ENCODE assay signal across 1 cellular context in the genomic region with DNA sequence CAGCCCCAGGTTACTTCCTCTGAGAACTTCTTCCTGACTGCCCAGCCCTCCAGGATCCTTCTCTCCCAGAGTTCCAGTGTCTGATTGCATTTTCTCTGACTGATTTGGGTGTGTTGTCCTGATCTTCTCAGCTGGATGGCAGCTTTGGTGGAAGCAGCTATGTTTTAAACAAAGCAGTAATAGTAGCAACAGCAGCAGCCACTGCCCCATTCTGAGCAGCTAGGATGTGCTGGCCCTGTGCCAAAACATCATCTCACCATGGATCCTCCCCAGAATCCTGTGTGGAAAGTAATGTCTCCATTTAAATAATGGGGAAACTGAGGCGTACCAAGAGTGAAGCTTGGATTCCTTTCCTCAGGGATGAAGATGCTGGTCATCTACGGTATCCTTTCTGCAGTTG.
TF ChIP-seq lines count a peak whose summit lies in the region.

No MANE protein-coding gene starts in this region.

TF ChIP-seq in HEK293, 187 proteins besides CTCF, POLR2A, EP300 and RAD21 (continued from another document and continues in another):
- TF ChIP-seq ZNF16 (tag by site-specific recombination; IDR thresholded peaks at IDR 0.05; ENCODE audit: low read depth) (no peak), ZSCAN30 (tag by site-specific recombination; IDR thresholded peaks at IDR 0.05) (0 out of 2 replicates have a peak, but pooled peaks have one; percentile 36), MZF1 (tag by site-specific recombination; IDR thresholded peaks at IDR 0.05; ENCODE audit: borderline replicate concordance) (no peak; the same call in 1 of the 2 replicates), KLF10 (tag by site-specific recombination; IDR thresholded peaks at IDR 0.05) (peak; percentile 65; the same call in 1 of the 2 replicates), REPIN1 (tag by site-specific recombination; IDR thresholded peaks at IDR 0.05; ENCODE audit: low read depth) (no peak), GLI2 (tag by site-specific recombination; IDR thresholded peaks at IDR 0.05; ENCODE audit: borderline replicate concordance, low read depth) (no peak), ZNF830 (tag by site-specific recombination; IDR thresholded peaks at IDR 0.05; ENCODE audit: low read depth) (no peak), OSR2 (tag by site-specific recombination; IDR thresholded peaks at IDR 0.05) (peak; percentile 70; the same call in 1 of the 2 replicates), ZNF670 (tag by site-specific recombination; IDR thresholded peaks at IDR 0.05; ENCODE audit: low read depth) (no peak), ZFP37 (tag by site-specific recombination; IDR thresholded peaks at IDR 0.05) (no peak), ZNF549 (tag by site-specific recombination; IDR thresholded peaks at IDR 0.05) (no peak), ZIC2 (tag by site-specific recombination; IDR thresholded peaks at IDR 0.05) (peak; percentile 78), ZNF302 (tag by site-specific recombination; IDR thresholded peaks at IDR 0.05; ENCODE audit: low read depth) (no peak), ZNF48 (tag by site-specific recombination; IDR thresholded peaks at IDR 0.05) (no peak), ZNF596 (tag by site-specific recombination; IDR thresholded peaks at IDR 0.05) (no peak), ZNF184 (tag by site-specific recombination; IDR thresholded peaks at IDR 0.05) (peak; percentile 92), ZNF560 (tag by site-specific recombination; IDR thresholded peaks at IDR 0.05; ENCODE audit: borderline replicate concordance) (no peak), ZNF112 (tag by site-specific recombination; IDR thresholded peaks at IDR 0.05) (peak; percentile 81), ZEB2 (tag by site-specific recombination; IDR thresholded peaks at IDR 0.05) (0 out of 2 replicates have a peak, but pooled peaks have one; percentile 18), ZBTB7A (tag by site-specific recombination; IDR thresholded peaks at IDR 0.05; ENCODE audit: low read depth) (no peak), ZNF311 (tag by site-specific recombination; IDR thresholded peaks at IDR 0.05; ENCODE audit: borderline replicate concordance) (no peak), ZNF202 (tag by site-specific recombination; IDR thresholded peaks at IDR 0.05; ENCODE audit: borderline replicate concordance) (no peak), IKZF3 (tag by site-specific recombination; IDR thresholded peaks at IDR 0.05) (peak; percentile 72; the same call in 1 of the 2 replicates), ZNF510 (tag by site-specific recombination; IDR thresholded peaks at IDR 0.05; ENCODE audit: insufficient replicate concordance) (no peak), ZFP3 (tag by site-specific recombination; IDR thresholded peaks at IDR 0.05; ENCODE audit: low read depth) (no peak), ZNF266 (tag by site-specific recombination; IDR thresholded peaks at IDR 0.05; ENCODE audit: low read depth) (no peak), ZBTB20 (tag by site-specific recombination; IDR thresholded peaks at IDR 0.05) (no peak), BCL11A (tag by site-specific recombination; IDR thresholded peaks at IDR 0.05; ENCODE audit: low read depth) (no peak), ZBTB8A (tag by site-specific recombination; IDR thresholded peaks at IDR 0.05) (0 out of 2 replicates have a peak, but pooled peaks have one; percentile 35), ZNF114 (tag by site-specific recombination; IDR thresholded peaks at IDR 0.05) (no peak), KLF16 (tag by site-specific recombination; IDR thresholded peaks at IDR 0.05) (no peak), ZNF654 (tag by site-specific recombination; IDR thresholded peaks at IDR 0.05; ENCODE audit: low read depth) (no peak), SCRT1 (tag by site-specific recombination; IDR thresholded peaks at IDR 0.05; ENCODE audit: borderline replicate concordance) (no peak), ZBTB17 (tag by site-specific recombination; IDR thresholded peaks at IDR 0.05) (peak; percentile 19), ZBTB1 (tag by site-specific recombination; IDR thresholded peaks at IDR 0.05) (no peak), YY1 (tag by site-specific recombination; IDR thresholded peaks at IDR 0.05) (no peak), ZNF561 (tag by site-specific recombination; IDR thresholded peaks at IDR 0.05; ENCODE audit: borderline replicate concordance) (0 out of 2 replicates have a peak, but pooled peaks have one; percentile 38), TCF7L2 (IDR thresholded peaks at IDR 0.05; ENCODE audit: borderline replicate concordance, low read depth, low read length) (no peak), ZSCAN16 (tag by site-specific recombination; IDR thresholded peaks at IDR 0.05) (no peak), SP2 (tag by site-specific recombination; IDR thresholded peaks at IDR 0.05) (no peak), ZFP69B (tag by site-specific recombination; IDR thresholded peaks at IDR 0.05) (no peak), ZNF404 (tag by site-specific recombination; IDR thresholded peaks at IDR 0.05) (no peak)
- TF ChIP-seq, protein P1, sequence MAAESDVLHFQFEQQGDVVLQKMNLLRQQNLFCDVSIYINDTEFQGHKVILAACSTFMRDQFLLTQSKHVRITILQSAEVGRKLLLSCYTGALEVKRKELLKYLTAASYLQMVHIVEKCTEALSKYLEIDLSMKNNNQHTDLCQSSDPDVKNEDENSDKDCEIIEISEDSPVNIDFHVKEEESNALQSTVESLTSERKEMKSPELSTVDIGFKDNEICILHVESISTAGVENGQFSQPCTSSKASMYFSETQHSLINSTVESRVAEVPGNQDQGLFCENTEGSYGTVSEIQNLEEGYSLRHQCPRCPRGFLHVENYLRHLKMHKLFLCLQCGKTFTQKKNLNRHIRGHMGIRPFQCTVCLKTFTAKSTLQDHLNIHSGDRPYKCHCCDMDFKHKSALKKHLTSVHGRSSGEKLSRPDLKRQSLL (tag by site-specific recombination; IDR thresholded peaks at IDR 0.05) = no peak
- TF ChIP-seq, protein P2, sequence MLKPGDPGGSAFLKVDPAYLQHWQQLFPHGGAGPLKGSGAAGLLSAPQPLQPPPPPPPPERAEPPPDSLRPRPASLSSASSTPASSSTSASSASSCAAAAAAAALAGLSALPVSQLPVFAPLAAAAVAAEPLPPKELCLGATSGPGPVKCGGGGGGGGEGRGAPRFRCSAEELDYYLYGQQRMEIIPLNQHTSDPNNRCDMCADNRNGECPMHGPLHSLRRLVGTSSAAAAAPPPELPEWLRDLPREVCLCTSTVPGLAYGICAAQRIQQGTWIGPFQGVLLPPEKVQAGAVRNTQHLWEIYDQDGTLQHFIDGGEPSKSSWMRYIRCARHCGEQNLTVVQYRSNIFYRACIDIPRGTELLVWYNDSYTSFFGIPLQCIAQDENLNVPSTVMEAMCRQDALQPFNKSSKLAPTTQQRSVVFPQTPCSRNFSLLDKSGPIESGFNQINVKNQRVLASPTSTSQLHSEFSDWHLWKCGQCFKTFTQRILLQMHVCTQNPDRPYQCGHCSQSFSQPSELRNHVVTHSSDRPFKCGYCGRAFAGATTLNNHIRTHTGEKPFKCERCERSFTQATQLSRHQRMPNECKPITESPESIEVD (tag by site-specific recombination; IDR thresholded peaks at IDR 0.05) = no peak
- TF ChIP-seq, protein P3, sequence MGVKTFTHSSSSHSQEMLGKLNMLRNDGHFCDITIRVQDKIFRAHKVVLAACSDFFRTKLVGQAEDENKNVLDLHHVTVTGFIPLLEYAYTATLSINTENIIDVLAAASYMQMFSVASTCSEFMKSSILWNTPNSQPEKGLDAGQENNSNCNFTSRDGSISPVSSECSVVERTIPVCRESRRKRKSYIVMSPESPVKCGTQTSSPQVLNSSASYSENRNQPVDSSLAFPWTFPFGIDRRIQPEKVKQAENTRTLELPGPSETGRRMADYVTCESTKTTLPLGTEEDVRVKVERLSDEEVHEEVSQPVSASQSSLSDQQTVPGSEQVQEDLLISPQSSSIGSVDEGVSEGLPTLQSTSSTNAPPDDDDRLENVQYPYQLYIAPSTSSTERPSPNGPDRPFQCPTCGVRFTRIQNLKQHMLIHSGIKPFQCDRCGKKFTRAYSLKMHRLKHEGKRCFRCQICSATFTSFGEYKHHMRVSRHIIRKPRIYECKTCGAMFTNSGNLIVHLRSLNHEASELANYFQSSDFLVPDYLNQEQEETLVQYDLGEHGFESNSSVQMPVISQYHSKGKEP (tag by site-specific recombination; IDR thresholded peaks at IDR 0.05) = peak; percentile 80; the same call in 1 of the 2 replicates
- TF ChIP-seq, protein P4, sequence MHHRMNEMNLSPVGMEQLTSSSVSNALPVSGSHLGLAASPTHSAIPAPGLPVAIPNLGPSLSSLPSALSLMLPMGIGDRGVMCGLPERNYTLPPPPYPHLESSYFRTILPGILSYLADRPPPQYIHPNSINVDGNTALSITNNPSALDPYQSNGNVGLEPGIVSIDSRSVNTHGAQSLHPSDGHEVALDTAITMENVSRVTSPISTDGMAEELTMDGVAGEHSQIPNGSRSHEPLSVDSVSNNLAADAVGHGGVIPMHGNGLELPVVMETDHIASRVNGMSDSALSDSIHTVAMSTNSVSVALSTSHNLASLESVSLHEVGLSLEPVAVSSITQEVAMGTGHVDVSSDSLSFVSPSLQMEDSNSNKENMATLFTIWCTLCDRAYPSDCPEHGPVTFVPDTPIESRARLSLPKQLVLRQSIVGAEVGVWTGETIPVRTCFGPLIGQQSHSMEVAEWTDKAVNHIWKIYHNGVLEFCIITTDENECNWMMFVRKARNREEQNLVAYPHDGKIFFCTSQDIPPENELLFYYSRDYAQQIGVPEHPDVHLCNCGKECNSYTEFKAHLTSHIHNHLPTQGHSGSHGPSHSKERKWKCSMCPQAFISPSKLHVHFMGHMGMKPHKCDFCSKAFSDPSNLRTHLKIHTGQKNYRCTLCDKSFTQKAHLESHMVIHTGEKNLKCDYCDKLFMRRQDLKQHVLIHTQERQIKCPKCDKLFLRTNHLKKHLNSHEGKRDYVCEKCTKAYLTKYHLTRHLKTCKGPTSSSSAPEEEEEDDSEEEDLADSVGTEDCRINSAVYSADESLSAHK (tag by site-specific recombination; IDR thresholded peaks at IDR 0.05) = no peak
- TF ChIP-seq, protein P5, sequence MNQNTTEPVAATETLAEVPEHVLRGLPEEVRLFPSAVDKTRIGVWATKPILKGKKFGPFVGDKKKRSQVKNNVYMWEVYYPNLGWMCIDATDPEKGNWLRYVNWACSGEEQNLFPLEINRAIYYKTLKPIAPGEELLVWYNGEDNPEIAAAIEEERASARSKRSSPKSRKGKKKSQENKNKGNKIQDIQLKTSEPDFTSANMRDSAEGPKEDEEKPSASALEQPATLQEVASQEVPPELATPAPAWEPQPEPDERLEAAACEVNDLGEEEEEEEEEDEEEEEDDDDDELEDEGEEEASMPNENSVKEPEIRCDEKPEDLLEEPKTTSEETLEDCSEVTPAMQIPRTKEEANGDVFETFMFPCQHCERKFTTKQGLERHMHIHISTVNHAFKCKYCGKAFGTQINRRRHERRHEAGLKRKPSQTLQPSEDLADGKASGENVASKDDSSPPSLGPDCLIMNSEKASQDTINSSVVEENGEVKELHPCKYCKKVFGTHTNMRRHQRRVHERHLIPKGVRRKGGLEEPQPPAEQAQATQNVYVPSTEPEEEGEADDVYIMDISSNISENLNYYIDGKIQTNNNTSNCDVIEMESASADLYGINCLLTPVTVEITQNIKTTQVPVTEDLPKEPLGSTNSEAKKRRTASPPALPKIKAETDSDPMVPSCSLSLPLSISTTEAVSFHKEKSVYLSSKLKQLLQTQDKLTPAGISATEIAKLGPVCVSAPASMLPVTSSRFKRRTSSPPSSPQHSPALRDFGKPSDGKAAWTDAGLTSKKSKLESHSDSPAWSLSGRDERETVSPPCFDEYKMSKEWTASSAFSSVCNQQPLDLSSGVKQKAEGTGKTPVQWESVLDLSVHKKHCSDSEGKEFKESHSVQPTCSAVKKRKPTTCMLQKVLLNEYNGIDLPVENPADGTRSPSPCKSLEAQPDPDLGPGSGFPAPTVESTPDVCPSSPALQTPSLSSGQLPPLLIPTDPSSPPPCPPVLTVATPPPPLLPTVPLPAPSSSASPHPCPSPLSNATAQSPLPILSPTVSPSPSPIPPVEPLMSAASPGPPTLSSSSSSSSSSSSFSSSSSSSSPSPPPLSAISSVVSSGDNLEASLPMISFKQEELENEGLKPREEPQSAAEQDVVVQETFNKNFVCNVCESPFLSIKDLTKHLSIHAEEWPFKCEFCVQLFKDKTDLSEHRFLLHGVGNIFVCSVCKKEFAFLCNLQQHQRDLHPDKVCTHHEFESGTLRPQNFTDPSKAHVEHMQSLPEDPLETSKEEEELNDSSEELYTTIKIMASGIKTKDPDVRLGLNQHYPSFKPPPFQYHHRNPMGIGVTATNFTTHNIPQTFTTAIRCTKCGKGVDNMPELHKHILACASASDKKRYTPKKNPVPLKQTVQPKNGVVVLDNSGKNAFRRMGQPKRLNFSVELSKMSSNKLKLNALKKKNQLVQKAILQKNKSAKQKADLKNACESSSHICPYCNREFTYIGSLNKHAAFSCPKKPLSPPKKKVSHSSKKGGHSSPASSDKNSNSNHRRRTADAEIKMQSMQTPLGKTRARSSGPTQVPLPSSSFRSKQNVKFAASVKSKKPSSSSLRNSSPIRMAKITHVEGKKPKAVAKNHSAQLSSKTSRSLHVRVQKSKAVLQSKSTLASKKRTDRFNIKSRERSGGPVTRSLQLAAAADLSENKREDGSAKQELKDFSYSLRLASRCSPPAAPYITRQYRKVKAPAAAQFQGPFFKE (tag by site-specific recombination; IDR thresholded peaks at IDR 0.05; ENCODE audit: borderline replicate concordance) = no peak
- TF ChIP-seq, protein P6, sequence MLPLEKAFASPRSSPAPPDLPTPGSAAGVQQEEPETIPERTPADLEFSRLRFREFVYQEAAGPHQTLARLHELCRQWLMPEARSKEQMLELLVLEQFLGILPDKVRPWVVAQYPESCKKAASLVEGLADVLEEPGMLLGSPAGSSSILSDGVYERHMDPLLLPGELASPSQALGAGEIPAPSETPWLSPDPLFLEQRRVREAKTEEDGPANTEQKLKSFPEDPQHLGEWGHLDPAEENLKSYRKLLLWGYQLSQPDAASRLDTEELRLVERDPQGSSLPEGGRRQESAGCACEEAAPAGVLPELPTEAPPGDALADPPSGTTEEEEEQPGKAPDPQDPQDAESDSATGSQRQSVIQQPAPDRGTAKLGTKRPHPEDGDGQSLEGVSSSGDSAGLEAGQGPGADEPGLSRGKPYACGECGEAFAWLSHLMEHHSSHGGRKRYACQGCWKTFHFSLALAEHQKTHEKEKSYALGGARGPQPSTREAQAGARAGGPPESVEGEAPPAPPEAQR (tag by site-specific recombination; IDR thresholded peaks at IDR 0.05) = no peak
- TF ChIP-seq, protein P7, sequence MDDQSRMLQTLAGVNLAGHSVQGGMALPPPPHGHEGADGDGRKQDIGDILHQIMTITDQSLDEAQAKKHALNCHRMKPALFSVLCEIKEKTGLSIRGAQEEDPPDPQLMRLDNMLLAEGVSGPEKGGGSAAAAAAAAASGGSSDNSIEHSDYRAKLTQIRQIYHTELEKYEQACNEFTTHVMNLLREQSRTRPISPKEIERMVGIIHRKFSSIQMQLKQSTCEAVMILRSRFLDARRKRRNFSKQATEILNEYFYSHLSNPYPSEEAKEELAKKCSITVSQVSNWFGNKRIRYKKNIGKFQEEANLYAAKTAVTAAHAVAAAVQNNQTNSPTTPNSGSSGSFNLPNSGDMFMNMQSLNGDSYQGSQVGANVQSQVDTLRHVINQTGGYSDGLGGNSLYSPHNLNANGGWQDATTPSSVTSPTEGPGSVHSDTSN (CRISPR knock-in tag; IDR thresholded peaks at IDR 0.05) = no peak
- TF ChIP-seq, protein P8, sequence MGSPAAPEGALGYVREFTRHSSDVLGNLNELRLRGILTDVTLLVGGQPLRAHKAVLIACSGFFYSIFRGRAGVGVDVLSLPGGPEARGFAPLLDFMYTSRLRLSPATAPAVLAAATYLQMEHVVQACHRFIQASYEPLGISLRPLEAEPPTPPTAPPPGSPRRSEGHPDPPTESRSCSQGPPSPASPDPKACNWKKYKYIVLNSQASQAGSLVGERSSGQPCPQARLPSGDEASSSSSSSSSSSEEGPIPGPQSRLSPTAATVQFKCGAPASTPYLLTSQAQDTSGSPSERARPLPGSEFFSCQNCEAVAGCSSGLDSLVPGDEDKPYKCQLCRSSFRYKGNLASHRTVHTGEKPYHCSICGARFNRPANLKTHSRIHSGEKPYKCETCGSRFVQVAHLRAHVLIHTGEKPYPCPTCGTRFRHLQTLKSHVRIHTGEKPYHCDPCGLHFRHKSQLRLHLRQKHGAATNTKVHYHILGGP (tag by site-specific recombination; IDR thresholded peaks at IDR 0.05) = no peak
